14 cellular contexts compared by ENCODE assay signal in genomic region chr5:6197427-6197826, GRCh38.
"Had no signal": no experiment of that assay in that cellular context is flagged by ENCODE, and none has a peak within 500 bp of the region (broad histone marks: within the 10 kb centered on the region; RNA-seq: fewer than 3 reads in every experiment).

No MANE protein-coding gene starts in this region.

- H3K27me3 ChIP-seq: breast epithelium, hepatocyte, spleen had no signal

- DNase-seq: activated CD4-positive, alpha-beta memory T cell treated with anti-CD3 and anti-CD28 coated beads for 36 hours; activated gamma-delta T cell; activated T-cell treated with anti-CD3 and anti-CD28 coated beads, Interleukin-2, amount 50 U/mL, for 48 hours; aorta; dermis blood vessel endothelial cell; kidney glomerular epithelial cell; nephron progenitor cell; spleen; stimulated activated CD4-positive, alpha-beta T cell treated with anti-CD3 and anti-CD28 coated beads, Interleukin-1b, Interleukin-23, amount 100 ng/mL, for 48 hours; stimulated activated naive B cell treated with anti-CD40 and anti-IgM and Interleukin-4, amounts not matched to agents 10 μg/mL and 1 μg/mL and 100 μg/mL, for 72 hours had no signal

- H3K36me3 ChIP-seq: breast epithelium, spleen had no signal

- H3K36me3 Mint-ChIP-seq: activated CD4-positive, alpha-beta memory T cell treated with anti-CD3 and anti-CD28 coated beads for 36 hours; activated naive CD8-positive, alpha-beta T cell; type B pancreatic cell had no signal

- H3K9me3 ChIP-seq: breast epithelium had no signal

- H3K4me1 ChIP-seq: breast epithelium had no signal

- H3K27ac ChIP-seq: breast epithelium, hepatocyte, spleen had no signal

- H3K4me3 ChIP-seq: breast epithelium, hepatocyte, spleen had no signal

- H3K27ac Mint-ChIP-seq: activated CD4-positive, alpha-beta memory T cell treated with anti-CD3 and anti-CD28 coated beads for 36 hours; activated naive CD8-positive, alpha-beta T cell; nephron progenitor cell; stimulated activated naive B cell treated with anti-CD40 and anti-IgM and Interleukin-4, amounts not matched to agents 10 μg/mL and 1 μg/mL and 100 μg/mL, for 72 hours; type B pancreatic cell had no signal

- H3K4me3 Mint-ChIP-seq: activated CD4-positive, alpha-beta memory T cell treated with anti-CD3 and anti-CD28 coated beads for 36 hours; activated naive CD8-positive, alpha-beta T cell; nephron progenitor cell; stimulated activated naive B cell treated with anti-CD40 and anti-IgM and Interleukin-4, amounts not matched to agents 10 μg/mL and 1 μg/mL and 100 μg/mL, for 72 hours; type B pancreatic cell had no signal
